29 cellular contexts compared by ENCODE assay signal in the genomic region with DNA sequence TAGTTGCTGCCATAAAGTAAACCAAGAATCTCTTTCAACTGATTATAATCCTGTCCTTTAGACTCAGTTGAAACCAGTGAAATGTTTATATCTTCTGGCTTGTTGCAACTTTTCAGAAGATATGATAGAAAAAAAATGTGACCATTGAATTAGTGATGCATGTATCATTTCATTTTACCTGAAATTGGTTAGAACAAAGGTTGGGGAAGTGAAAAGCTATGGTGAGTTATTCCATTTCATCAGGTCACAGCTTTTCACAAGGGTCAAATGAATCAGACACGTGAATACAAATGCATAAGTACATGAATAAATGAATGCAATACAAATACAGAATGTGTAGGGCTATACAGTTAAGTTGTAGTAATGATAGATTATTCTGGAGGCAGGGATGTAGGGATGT. TPM values are rescaled to one million over a fixed set of nuclear protein-coding genes. Genes with fewer than 3 reads are reported as not detected.
"Had no signal": no experiment of that assay in that cellular context is flagged by ENCODE, and none has a peak within 500 bp of the region (broad histone marks: within the 10 kb centered on the region; RNA-seq: fewer than 3 reads in every experiment).

No MANE protein-coding gene starts in this region.

- H3K27me3 ChIP-seq: colonic mucosa, dorsolateral prefrontal cortex, esophagus muscularis mucosa, esophagus squamous epithelium, foreskin keratinocyte, gastrocnemius medialis, gastroesophageal sphincter, heart left ventricle, heart right ventricle had no signal

- H3K27me3 Mint-ChIP-seq: dendritic cell treated with granulocyte-macrophage colony-stimulating factor and Interleukin-4, amounts not matched to agents 40 ng/mL and 50 ng/mL, for 4 days; effector memory CD8-positive, alpha-beta T cell had no signal

- H3K27ac ChIP-seq: colonic mucosa, coronary artery, dorsolateral prefrontal cortex, epithelial cell of prostate, esophagus muscularis mucosa, esophagus squamous epithelium, foreskin keratinocyte, gastrocnemius medialis, gastroesophageal sphincter, heart left ventricle, heart right ventricle had no signal

- H3K4me1 ChIP-seq: colonic mucosa, esophagus muscularis mucosa, esophagus squamous epithelium, foreskin keratinocyte, gastrocnemius medialis, gastroesophageal sphincter, heart right ventricle had no signal

- ATAC-seq: effector memory CD8-positive, alpha-beta T cell; esophagus mucosa; foreskin keratinocyte; gastrocnemius medialis; gastroesophageal sphincter; heart left ventricle; heart right ventricle had no signal

- H3K4me1 Mint-ChIP-seq: endodermal cell had no signal

- H3K9me3 Mint-ChIP-seq: dendritic cell treated with granulocyte-macrophage colony-stimulating factor and Interleukin-4, amounts not matched to agents 40 ng/mL and 50 ng/mL, for 4 days; endodermal cell had no signal

- H3K9me3 ChIP-seq: colonic mucosa, esophagus muscularis mucosa, esophagus squamous epithelium, gastrocnemius medialis, gastroesophageal sphincter, heart left ventricle, heart right ventricle had no signal

- H3K27ac Mint-ChIP-seq: dendritic cell treated with granulocyte-macrophage colony-stimulating factor and Interleukin-4, amounts not matched to agents 40 ng/mL and 50 ng/mL, for 4 days; effector memory CD8-positive, alpha-beta T cell; endodermal cell had no signal

- H3K4me3 Mint-ChIP-seq: dendritic cell treated with granulocyte-macrophage colony-stimulating factor and Interleukin-4, amounts not matched to agents 40 ng/mL and 50 ng/mL, for 4 days; effector memory CD8-positive, alpha-beta T cell; endodermal cell had no signal

- H3K4me3 ChIP-seq: colonic mucosa, coronary artery, dorsolateral prefrontal cortex, esophagus muscularis mucosa, esophagus squamous epithelium, gastrocnemius medialis, gastroesophageal sphincter, heart left ventricle, heart right ventricle had no signal

- FAIRE-seq: colon, endometrium, endothelial cell of umbilical vein, frontal cortex had no signal

- DNase-seq: colonic mucosa; cortex of kidney; dermis blood vessel endothelial cell; dorsolateral prefrontal cortex; effector CD4-positive, alpha-beta T cell; effector CD8-positive, alpha-beta T cell; effector memory CD4-positive, alpha-beta T cell; effector memory CD8-positive, alpha-beta T cell; endodermal cell; erythroblast; esophagus squamous epithelium; foreskin melanocyte; gastrocnemius medialis; glutamatergic neuron; head of caudate nucleus; heart left ventricle; heart right ventricle had no signal

- H3K36me3 ChIP-seq: colonic mucosa, esophagus muscularis mucosa, esophagus squamous epithelium, gastrocnemius medialis, gastroesophageal sphincter, heart left ventricle had no signal

RNA-seq across cellular contexts. Expression of a gene that starts 15.1 kb away (rescaled TPM):
- total RNA-seq: fibroblast of lung had no signal
